8 cellular contexts compared by ENCODE assay signal in genomic region chr15:83383608-83384139, GRCh38.
DNase-seq lines count a peak whose midpoint lies in the region; ATAC-seq and TF ChIP-seq lines count a peak whose summit lies in the region.
"Not testable (repeated sequence)": the region's sequence is repeated elsewhere in the genome, so short reads cannot be mapped to it uniquely, and the experiment has no call there.

No MANE protein-coding gene starts in this region.

- H3K9me3 ChIP-seq in RWPE2 (ENCODE audit: severe bottlenecking); iPS DF 6.9 (ENCODE audit: control insufficient read depth, insufficient read depth, low read length); smooth muscle cell (replicated peaks; ENCODE audit: low read depth): not testable (repeated sequence)

- H3K9ac ChIP-seq in smooth muscle cell (ENCODE audit: low read depth) = not testable (repeated sequence)

- WGBS in iPS DF 6.9 (ENCODE audit: insufficient coverage, insufficient read length) = no CpG with 5 or more reads among the region's 36 CpGs
- 34% methylated on average over 27 of the region's 36 CpGs for WGBS in smooth muscle cell (ENCODE audit: low lambda C conversion rate)

- not testable (repeated sequence) for H4K20me1 ChIP-seq in smooth muscle cell (ENCODE audit: low read depth)

- H2AFZ ChIP-seq in smooth muscle cell (ENCODE audit: low read depth) = peak overlapping the region; percentile 81

- not testable (repeated sequence) for H3K79me2 ChIP-seq in smooth muscle cell (ENCODE audit: low read depth)

- H3K36me3 ChIP-seq in H7 (replicated peaks; ENCODE audit: control insufficient read depth, insufficient read depth, low read length); RWPE2 (ENCODE audit: low read depth); iPS DF 6.9 (ENCODE audit: control insufficient read depth, insufficient read depth, low read length); smooth muscle cell (ENCODE audit: low read depth): not testable (repeated sequence)

- not testable (repeated sequence) for H3K4me3 Mint-ChIP-seq in endothelial cell (ENCODE audit: unreplicated experiment)
- peak overlapping the region; percentile 92 for H3K4me3 Mint-ChIP-seq in neural crest cell

- H3K36me3 Mint-ChIP-seq in endothelial cell (ENCODE audit: low read depth, unreplicated experiment); neural crest cell (ENCODE audit: low read depth): not testable (repeated sequence)

- not testable (repeated sequence) for H3F3A ChIP-seq in smooth muscle cell (ENCODE audit: low read depth)

- ATAC-seq in RWPE2 (ENCODE audit: low read depth) = not testable (repeated sequence)

- peak; percentile 4 for DNase-seq in DMS 273 (lab: John Stamatoyannopoulos, UW; ENCODE audit: unreplicated experiment)
- not testable (repeated sequence) for DNase-seq in H7; RWPE2 (ENCODE audit: low spot score); endothelial cell (ENCODE audit: low spot score); iPS DF 6.9 (ENCODE audit: low read depth, low spot score); neural crest cell (ENCODE audit: low read depth, low spot score); smooth muscle cell (lab: John Stamatoyannopoulos, UW; ENCODE audit: unreplicated experiment)
- DNase-seq in NCI-H526 treated with DMSO at 0.1 percent for 48 hours (lab: John Stamatoyannopoulos, UW) = peak; percentile 19

- H3K4me3 ChIP-seq in H7 (ENCODE audit: insufficient read depth, low read depth, low read length) (peak overlapping the region; percentile 8), RWPE2 (ENCODE audit: severe bottlenecking) (peak overlapping the region; percentile 16), iPS DF 6.9 (ENCODE audit: low read length) (peak overlapping the region; percentile 15; the same call in 1 of the 2 replicates), smooth muscle cell (peak overlapping the region; percentile 47)

- H3K4me2 ChIP-seq in smooth muscle cell = peak overlapping the region; percentile 75

- H3K4me1 ChIP-seq in RWPE2 (ENCODE audit: insufficient read depth, poor library complexity, severe bottlenecking) = peaks cover 37% of the 10 kb centered on the region
- H3K4me1 ChIP-seq in iPS DF 6.9 (ENCODE audit: control insufficient read depth, insufficient read depth, low read length); smooth muscle cell (ENCODE audit: low read depth): not testable (repeated sequence)

- H3K27me3 Mint-ChIP-seq in endothelial cell (ENCODE audit: unreplicated experiment); neural crest cell (ENCODE audit: low read depth): not testable (repeated sequence)

- not testable (repeated sequence) for TF ChIP-seq CTCF in RWPE2 (IDR thresholded peaks at IDR 0.05; ENCODE audit: poor library complexity, severe bottlenecking); endothelial cell (IDR thresholded peaks at IDR 0.05; ENCODE audit: unreplicated experiment); neural crest cell (conservative IDR thresholded peaks at IDR 0.05); smooth muscle cell (IDR thresholded peaks at IDR 0.05; ENCODE audit: borderline replicate concordance, insufficient read depth, poor library complexity, severe bottlenecking)

- peak overlapping the region; percentile 25 for H3K27ac ChIP-seq in RWPE2 (ENCODE audit: poor library complexity, severe bottlenecking)
- not testable (repeated sequence) for H3K27ac ChIP-seq in iPS DF 6.9 (ENCODE audit: low read length)
- H3K27ac ChIP-seq in smooth muscle cell (ENCODE audit: low read depth) = peak overlapping the region; percentile 15

- not testable (repeated sequence) for H3K4me1 Mint-ChIP-seq in endothelial cell (ENCODE audit: unreplicated experiment); neural crest cell

- peak overlapping the region; percentile 67 for H3K27ac Mint-ChIP-seq in endothelial cell (ENCODE audit: unreplicated experiment)
- H3K27ac Mint-ChIP-seq in neural crest cell (ENCODE audit: unreplicated experiment) = peak overlapping the region; percentile 97

- peaks cover 10% of the 10 kb centered on the region; the same call in 1 of the 2 replicates for H3K27me3 ChIP-seq in H7 (ENCODE audit: control insufficient read depth, insufficient read depth, low read length)
- not testable (repeated sequence) for H3K27me3 ChIP-seq in RWPE2 (ENCODE audit: insufficient read depth, poor library complexity, severe bottlenecking); iPS DF 6.9 (ENCODE audit: control insufficient read depth, insufficient read depth, low read length); smooth muscle cell (ENCODE audit: low read depth)

- H3K9me3 Mint-ChIP-seq in endothelial cell (ENCODE audit: unreplicated experiment); neural crest cell: not testable (repeated sequence)
